8 cellular contexts compared by ENCODE assay signal in the genomic region with DNA sequence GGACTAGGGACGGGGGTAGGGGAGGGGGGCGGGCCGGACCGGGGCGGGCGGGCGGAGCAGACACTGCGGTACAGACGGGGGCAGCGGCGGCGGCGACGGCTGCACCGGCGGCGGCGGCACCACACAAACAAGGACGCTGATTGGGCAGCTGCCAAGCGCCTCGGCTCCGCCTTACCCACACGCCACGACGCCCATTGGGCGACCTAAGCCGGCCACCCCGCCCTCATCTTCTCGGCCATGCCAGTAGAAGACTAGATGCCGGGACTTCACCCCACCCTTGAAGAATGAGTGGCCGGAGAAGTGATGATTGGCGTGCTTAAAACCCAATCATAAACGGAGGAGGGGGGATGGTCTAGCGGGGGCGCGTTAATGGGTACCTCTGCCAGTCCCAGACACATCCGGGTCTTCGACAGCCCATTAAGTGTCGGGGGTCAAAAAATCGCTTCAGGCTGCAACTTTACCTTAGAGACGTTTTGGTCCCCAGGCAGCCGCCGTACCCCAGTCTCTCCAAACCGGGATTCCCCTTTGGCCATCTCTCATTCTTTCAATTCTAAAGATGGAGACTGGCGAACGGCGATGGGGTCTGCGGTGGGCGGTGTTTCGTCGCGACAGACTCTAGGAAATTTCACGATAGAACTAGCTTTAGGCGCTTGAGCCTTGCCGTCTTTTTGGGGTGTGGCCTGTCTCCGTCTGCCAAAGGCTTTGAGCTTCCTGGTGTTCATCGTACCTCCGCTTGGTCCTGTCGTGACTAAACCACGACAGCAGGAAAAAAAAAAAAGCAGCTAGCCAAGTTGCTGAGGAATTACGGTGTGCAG. TPM values are rescaled to one million over a fixed set of nuclear protein-coding genes. Genes with fewer than 3 reads are reported as not detected.
DNase-seq lines count a peak whose midpoint lies in the region; ATAC-seq and TF ChIP-seq lines count a peak whose summit lies in the region.

A gene (minus strand): TSS at position 135 of the 815 bp plus-strand sequence. CDS start 94,625 bp downstream, outside the sequence.

- POLR2A ChIA-PET in RWPE1 (lab: Yijun Ruan, JAX; ENCODE audit: low non-redundant PET), result interaction anchor here (0.5 to 1.2 kb wide), 8 partner anchors 24 to 194 kb away, joined by 3 to 6 read pairs (median 4); a partner anchor contains a TSS

- CTCF ChIA-PET in RWPE1 (lab: Yijun Ruan, JAX), result interaction anchor here (0.5 to 2.1 kb wide), 7 partner anchors 10 to 1130 kb away, joined by 3 to 7 read pairs (median 4); a partner anchor contains a TSS

- peaks cover 21% of the 10 kb centered on the region for H3K4me1 Mint-ChIP-seq in activated T-helper 17 cell treated with anti-CD3 and anti-CD28 coated beads, Interleukin-2, amount 50 U/mL, for 72 hours
- H3K4me1 Mint-ChIP-seq in natural killer cell, result peaks cover 52 to 53% of the 10 kb centered on the region in 2 donors

- TF ChIP-seq CTCF in LNCaP clone FGC (IDR thresholded peaks at IDR 0.05; ENCODE audit: control insufficient read depth, extremely low read depth, insufficient read depth) (no peak), RWPE1 (conservative IDR thresholded peaks at IDR 0.05; ENCODE audit: low read depth) (no peak), natural killer cell (IDR thresholded peaks at IDR 0.05) (no peak)

- peak; percentile 100 for DNase-seq in Daoy (ENCODE audit: low read depth)
- DNase-seq in GOT3 (lab: John Stamatoyannopoulos, UW), result peak; percentile 95
- peak; percentile 100 for DNase-seq in LNCaP clone FGC (ENCODE audit: low read depth)
- DNase-seq in RWPE1 (ENCODE audit: low spot score), result peak; percentile 100
- peak; percentile 100 for DNase-seq in fibroblast of peridontal ligament (ENCODE audit: extremely low read depth)
- DNase-seq in natural killer cell, result peak; percentile 95
- DNase-seq in stimulated activated naive CD4-positive, alpha-beta T cell treated with Interleukin-2 at 50 U/mL for 16 hours (lab: John Stamatoyannopoulos, UW), result peak; percentile 99

- no peaks in the 10 kb centered on the region for H3K9me3 Mint-ChIP-seq in activated T-helper 17 cell treated with anti-CD3 and anti-CD28 coated beads, Interleukin-2, amount 50 U/mL, for 72 hours
- no peaks in the 10 kb centered on the region for H3K9me3 Mint-ChIP-seq in natural killer cell

- H3K36me3 Mint-ChIP-seq in activated T-helper 17 cell treated with anti-CD3 and anti-CD28 coated beads, Interleukin-2, amount 50 U/mL, for 72 hours (ENCODE audit: low read depth), result peaks cover 36% of the 10 kb centered on the region
- H3K36me3 Mint-ChIP-seq in natural killer cell, result no peaks in the 10 kb centered on the region

- no peaks in the 10 kb centered on the region for H3K27me3 Mint-ChIP-seq in activated T-helper 17 cell treated with anti-CD3 and anti-CD28 coated beads, Interleukin-2, amount 50 U/mL, for 72 hours
- H3K27me3 Mint-ChIP-seq in natural killer cell (ENCODE audit: low read depth in 2 of 2), result no peaks in the 10 kb centered on the region

- intact Hi-C loops in natural killer cell (cut with micrococcal nuclease), result loop anchor here (1.0 to 5.0 kb wide), 5 partner anchors 22 to 116 kb away; a partner anchor contains a TSS

- H3K4me3 Mint-ChIP-seq in activated T-helper 17 cell treated with anti-CD3 and anti-CD28 coated beads, Interleukin-2, amount 50 U/mL, for 72 hours, result peak within 1 kb of the TSS; percentile 96
- H3K4me3 Mint-ChIP-seq in natural killer cell, result peak within 1 kb of the TSS; percentile 95

- H3K27ac ChIP-seq in RWPE1, result peak within 1 kb of the TSS; percentile 92

- peak within 1 kb of the TSS; percentile 92 for H3K27ac Mint-ChIP-seq in activated T-helper 17 cell treated with anti-CD3 and anti-CD28 coated beads, Interleukin-2, amount 50 U/mL, for 72 hours
- H3K27ac Mint-ChIP-seq in natural killer cell, result peak within 1 kb of the TSS; percentile 96 to 97

- peak within 1 kb of the TSS; percentile 57 for H3K4me3 ChIP-seq in LNCaP clone FGC (ENCODE audit: low read depth, low read length)

- ATAC-seq in activated T-helper 17 cell treated with anti-CD3 and anti-CD28 coated beads, Interleukin-2, amount 50 U/mL, for 72 hours (replicated peaks), result peak; percentile 95
- ATAC-seq in natural killer cell, result peak; percentile 86 to 98 (median 91)

RNA-seq across cellular contexts. Expression of the gene that starts here (rescaled TPM):
- 3.9 and 6.0 TPM in 2 replicates for total RNA-seq in Daoy (2014; rRNA removed; shearing (Covaris generic))
- total RNA-seq in activated T-helper 17 cell treated with anti-CD3 and anti-CD28 coated beads, Interleukin-2, amount 50 U/mL, for 72 hours, result 10 to 100 TPM; 47.8 to 51.1 TPM
- total RNA-seq in natural killer cell, result 10 to 100 TPM; 68.1 to 91.3 (median 75.5) TPM

Comparison
In these comparisons a context has a peak if more than half of its experiments do, and no peak if none do; other contexts are left out.
1. Peak in every context shown above with its lines: DNase-seq, ATAC-seq, H3K4me3 ChIP-seq and H3K27ac ChIP-seq.